18 cellular contexts compared by ENCODE assay signal in the genomic region with DNA sequence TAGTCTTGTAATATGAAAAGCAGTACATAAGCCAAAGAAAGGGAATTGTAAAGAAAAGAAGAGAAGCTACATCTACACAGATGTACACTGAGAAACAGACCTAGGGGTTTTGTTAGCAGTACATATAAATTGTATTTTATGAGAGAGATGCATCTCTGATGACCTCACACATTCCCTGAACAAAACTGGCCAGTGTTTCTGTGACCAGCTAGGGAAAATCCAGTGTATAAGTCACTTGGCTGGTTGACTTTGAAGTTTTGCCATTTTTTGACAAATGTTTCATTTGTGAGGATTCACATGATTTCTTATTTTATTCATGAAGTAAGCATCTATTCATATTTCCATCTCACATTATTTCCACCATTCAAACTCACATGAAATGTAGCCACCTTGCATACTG. TPM values are rescaled to one million over a fixed set of nuclear protein-coding genes. Genes with fewer than 3 reads are reported as not detected.
"Had no signal": no experiment of that assay in that cellular context is flagged by ENCODE, and none has a peak within 500 bp of the region (broad histone marks: within the 10 kb centered on the region; RNA-seq: fewer than 3 reads in every experiment).

No MANE protein-coding gene starts in this region.

- H3K4me1 ChIP-seq: body of pancreas, gastroesophageal sphincter, parathyroid adenoma had no signal

- H3K27me3 ChIP-seq: body of pancreas, gastroesophageal sphincter, hepatocyte, neutrophil, sigmoid colon, tibial nerve had no signal

- H2AFZ ChIP-seq: hepatocyte, parathyroid adenoma had no signal

- H3K9ac ChIP-seq: parathyroid adenoma had no signal

- H3K4me2 ChIP-seq: hepatocyte had no signal

- H3K79me2 ChIP-seq: hepatocyte, parathyroid adenoma had no signal

- ATAC-seq: activated naive CD4-positive, alpha-beta T cell treated with anti-CD3 and anti-CD28 coated beads, Interleukin-2, amount 50 U/mL, for 72 hours; body of pancreas; gastroesophageal sphincter; lower lobe of right lung; natural killer cell treated with Interleukin-12 subunit alpha and Interleukin-12 subunit beta and Interleukin-15 and Interleukin-18, amount 100 ng/mL, for 72 hours; stimulated activated naive B cell treated with anti-CD40 and anti-IgM and Interleukin-4, amounts not matched to agents 10 μg/mL and 1 μg/mL and 100 μg/mL, for 72 hours had no signal

- H3K4me3 ChIP-seq: body of pancreas, gastroesophageal sphincter, hepatocyte, lower lobe of right lung, sigmoid colon, spleen, tibial nerve had no signal

- H3K36me3 ChIP-seq: lower lobe of right lung, neutrophil, sigmoid colon, spleen, tibial nerve had no signal

- H3K9me3 ChIP-seq: body of pancreas, gastroesophageal sphincter, lower lobe of right lung, neutrophil, sigmoid colon, spleen, tibial nerve had no signal

- DNase-seq: activated CD4-positive, alpha-beta T cell treated with anti-CD3 and anti-CD28 coated beads, Interleukin-2, amount 50 U/mL, for 48 hours; activated gamma-delta T cell treated with Interleukin-2 at 50 U/mL for 16 hours; amniotic stem cell; body of pancreas; lower lobe of right lung; sigmoid colon; spleen; stimulated activated naive B cell treated with anti-CD40 and anti-IgM and Interleukin-4, amounts not matched to agents 10 μg/mL and 1 μg/mL and 100 μg/mL, for 72 hours; T-helper 2 cell had no signal

- H3K27ac ChIP-seq: body of pancreas, gastroesophageal sphincter, hepatocyte, lower lobe of right lung, neutrophil, parathyroid adenoma, sigmoid colon, spleen, tibial nerve, VCaP had no signal

RNA-seq across cellular contexts. Expression of a gene that starts 28.3 kb away (rescaled TPM):
- total RNA-seq: activated naive CD4-positive, alpha-beta T cell treated with anti-CD3 and anti-CD28 coated beads, Interleukin-2, amount 50 U/mL, for 72 hours; activated T-helper 1 cell treated with anti-CD3 and anti-CD28 coated beads, Interleukin-12 subunit alpha, Interleukin-12 subunit beta, Interleukin-2, Interleukin-4 antibody, amounts not matched to agents 30 ng/mL and 10 ng/mL and 1 ng/mL, durations not matched to agents 14 hours and 24 hours and 36 hours; body of pancreas; natural killer cell treated with Interleukin-12 subunit alpha and Interleukin-12 subunit beta and Interleukin-15 and Interleukin-18, amount 100 ng/mL, for 72 hours had no signal
